In the genomic region with DNA sequence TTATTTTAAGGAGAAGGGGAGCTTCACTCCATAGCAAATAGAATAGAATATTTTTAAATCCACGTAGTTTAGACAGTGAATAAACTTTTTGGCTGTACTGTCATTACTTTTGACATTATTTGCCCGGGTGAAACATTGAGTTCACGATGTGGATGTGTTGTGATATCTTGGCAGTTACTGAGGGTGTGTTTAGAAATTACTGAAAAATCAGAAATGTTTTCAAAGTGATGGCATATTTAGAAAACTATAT, we compare ENCODE assay signal across 8 cellular contexts. TPM values are rescaled to one million over a fixed set of nuclear protein-coding genes. Genes with fewer than 3 reads are reported as not detected.
DNase-seq lines count a peak whose midpoint lies in the region; ATAC-seq and TF ChIP-seq lines count a peak whose summit lies in the region.

No MANE protein-coding gene starts in this region.

- no peaks in the 10 kb centered on the region for H4K20me1 ChIP-seq in SU-DHL-6 (ENCODE audit: low read depth, low read length)
- H4K20me1 ChIP-seq in fibroblast of lung (ENCODE audit: control insufficient read depth, extremely low read depth, insufficient read depth, low read length), result no peaks in the 10 kb centered on the region

- no peaks in the 10 kb centered on the region; the same call in 1 of the 2 replicates for H3F3A ChIP-seq in SU-DHL-6 (ENCODE audit: insufficient read depth)

- no peaks in the 10 kb centered on the region for H3K4me1 ChIP-seq in fibroblast of lung (ENCODE audit: control insufficient read depth, extremely low read depth, insufficient read depth, low read length)

- no peaks in the 10 kb centered on the region for H3K27me3 ChIP-seq in GM06990 (replicated peaks; ENCODE audit: control insufficient read depth, insufficient read depth, low read length)
- H3K27me3 ChIP-seq in SU-DHL-6 (ENCODE audit: low read length), result no peaks in the 10 kb centered on the region
- no peaks in the 10 kb centered on the region for H3K27me3 ChIP-seq in fibroblast of lung (ENCODE audit: control insufficient read depth, insufficient read depth, low read length)

- H3K9me2 ChIP-seq in SU-DHL-6 (replicated peaks; ENCODE audit: insufficient read depth, low read length), result no peaks in the 10 kb centered on the region

- H3K9me3 ChIP-seq in SU-DHL-6 (ENCODE audit: insufficient read depth, low read length) (no peaks in the 10 kb centered on the region), fibroblast of lung (ENCODE audit: control insufficient read depth, insufficient read depth, low read depth, low read length) (no peaks in the 10 kb centered on the region)

- H3K4me3 ChIP-seq in GM06990 (replicated peaks; ENCODE audit: low read depth, low read length) (peak overlapping the region; percentile 95), SU-DHL-6 (ENCODE audit: insufficient read depth, low read length, poor library complexity, severe bottlenecking) (peak overlapping the region; percentile 72), fibroblast of lung (replicated peaks in 1 of 4; ENCODE audit: control extremely low read depth in 1 of 4, insufficient read depth in 1 of 4, low read depth in 3 of 4, low read length in 4 of 4) (peak overlapping the region; percentile 64 to 98 (median 83)), retinal pigment epithelial cell (ENCODE audit: low read length) (peak overlapping the region; percentile 99)

- H2AFZ ChIP-seq in SU-DHL-6 (ENCODE audit: low read depth, low read length, severe bottlenecking), result peak overlapping the region; percentile 86
- peak overlapping the region; percentile 98 for H2AFZ ChIP-seq in fibroblast of lung (ENCODE audit: low read length)

- TF ChIP-seq CTCF in GM06990 (IDR thresholded peaks at IDR 0.05; ENCODE audit: insufficient read depth, low read length, poor library complexity, severe bottlenecking), result no peak
- TF ChIP-seq CTCF in SU-DHL-6 (IDR thresholded peaks at IDR 0.05; ENCODE audit: insufficient read depth, low read length, poor library complexity, severe bottlenecking), result no peak
- TF ChIP-seq CTCF in fibroblast of lung (conservative IDR thresholded peaks at IDR 0.05 in 1 of 2, IDR thresholded peaks at IDR 0.05 in 1 of 2; ENCODE audit: low read depth in 1 of 2, low read length in 2 of 2), result no peak
- no peak for TF ChIP-seq CTCF in retinal pigment epithelial cell (conservative IDR thresholded peaks at IDR 0.05; ENCODE audit: low read depth, low read length)
- no peak for TF ChIP-seq CTCF in omental fat pad (IDR thresholded peaks at IDR 0.05)

- peak overlapping the region; percentile 83 for H3K9ac ChIP-seq in SU-DHL-6 (ENCODE audit: low read length)
- no peak overlapping the region for H3K9ac ChIP-seq in fibroblast of lung (ENCODE audit: insufficient read depth, low read length)

- DNase-seq in GM06990 (ENCODE audit: extremely low read depth, insufficient read length) (no peak), fibroblast of lung (ENCODE audit: low read depth in 2 of 2) (no peak), retinal pigment epithelial cell (ENCODE audit: low read depth) (no peak), omental fat pad (ENCODE audit: low spot score) (no peak), RPMI8226 (no peak)

- H3K36me3 ChIP-seq in GM06990 (ENCODE audit: control insufficient read depth, insufficient read depth, low read length), result no peaks in the 10 kb centered on the region; the same call in 1 of the 2 replicates
- peaks cover 12% of the 10 kb centered on the region for H3K36me3 ChIP-seq in SU-DHL-6 (ENCODE audit: low read length)
- no peaks in the 10 kb centered on the region for H3K36me3 ChIP-seq in fibroblast of lung (ENCODE audit: control insufficient read depth, insufficient read depth, low read length)

- peaks cover 41% of the 10 kb centered on the region for H3K79me2 ChIP-seq in SU-DHL-6 (ENCODE audit: insufficient read depth, low read length)
- H3K79me2 ChIP-seq in fibroblast of lung (ENCODE audit: control insufficient read depth, insufficient read depth, low read length), result peaks cover 41% of the 10 kb centered on the region

- ATAC-seq in omental fat pad (ENCODE audit: low FRiP score) (no peak), HG03108 (IDR thresholded peaks at IDR 0.05; ENCODE audit: unreplicated experiment) (no peak), HG02870 (IDR thresholded peaks at IDR 0.05; ENCODE audit: unreplicated experiment) (no peak)

- H3K27ac ChIP-seq in SU-DHL-6 (ENCODE audit: low read depth, low read length) (no peak overlapping the region), fibroblast of lung (ENCODE audit: insufficient read depth, low read length) (peak overlapping the region; percentile 68)

- H3K4me2 ChIP-seq in SU-DHL-6 (ENCODE audit: low read depth, low read length, poor library complexity, severe bottlenecking) (peak overlapping the region; percentile 89), fibroblast of lung (ENCODE audit: extremely low read depth, insufficient read depth, low read length) (peak overlapping the region; percentile 88)

RNA-seq across cellular contexts. Expression of gene FAM98A, which starts 0.8 kb away (rescaled TPM):
- 16.2 and 19.0 TPM in 2 replicates for total RNA-seq in fibroblast of lung
- 243 and 312 TPM in 2 replicates for polyA plus RNA-seq in fibroblast of lung
- 159 and 173 TPM in 2 replicates for polyA plus RNA-seq in fibroblast of lung (2012)
- 46.4 and 47.8 TPM in 2 replicates for polyA minus RNA-seq in fibroblast of lung (ENCODE audit: low replicate concordance)
- total RNA-seq in omental fat pad, result 10 to 100 TPM; 22.9 to 65.5 (median 60.3) TPM
